39 cellular contexts compared by ENCODE assay signal in the genomic region with DNA sequence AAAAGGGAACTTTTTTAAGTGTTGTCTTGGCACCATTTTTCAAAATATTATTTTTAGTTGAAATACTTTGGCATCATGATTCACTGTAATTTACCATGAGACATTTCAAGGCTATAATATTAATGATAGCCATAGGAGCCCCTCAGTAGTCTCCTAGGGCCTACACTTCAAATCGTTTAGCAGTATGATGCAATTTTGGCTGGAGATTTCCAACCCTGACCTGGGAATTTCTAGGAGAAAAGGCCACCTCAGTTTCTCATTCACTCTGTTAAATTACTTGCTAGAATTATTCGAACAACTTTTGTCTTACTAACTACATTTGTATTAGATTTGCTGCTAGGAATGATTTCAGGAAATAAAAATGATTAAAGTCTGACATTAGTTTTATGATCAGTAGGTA.
"Had no signal": no experiment of that assay in that cellular context is flagged by ENCODE, and none has a peak within 500 bp of the region (broad histone marks: within the 10 kb centered on the region; RNA-seq: fewer than 3 reads in every experiment).

No MANE protein-coding gene starts in this region.

- FAIRE-seq: astrocyte, bronchial epithelial cell had no signal

- H3K27ac Mint-ChIP-seq: activated naive CD4-positive, alpha-beta T cell treated with anti-CD3 and anti-CD28 coated beads for 36 hours; activated naive CD4-positive, alpha-beta T cell treated with anti-CD3 and anti-CD28 coated beads, Interleukin-2, amount 10 ng/mL, durations not matched to agents 7 days and 5 days; activated naive CD4-positive, alpha-beta T cell treated with anti-CD3 and anti-CD28 coated beads, Interleukin-2, amount 50 U/mL, for 24 hours; activated naive CD4-positive, alpha-beta T cell treated with anti-CD3 and anti-CD28 coated beads, Interleukin-2, amount 50 U/mL, for 72 hours; activated naive CD8-positive, alpha-beta T cell; activated naive CD8-positive, alpha-beta T cell treated with anti-CD3 and anti-CD28 coated beads for 36 hours; activated naive CD8-positive, alpha-beta T cell treated with anti-CD3 and anti-CD28 coated beads, Interleukin-2, amount 10 ng/mL, durations not matched to agents 7 days and 5 days; activated naive CD8-positive, alpha-beta T cell treated with anti-CD3 and anti-CD28 coated beads, Interleukin-2, amount 50 U/mL, for 24 hours; activated T-cell treated with anti-CD3 and anti-CD28 coated beads, Interleukin-2, amount 50 U/mL, for 24 hours; activated T-cell treated with anti-CD3 and anti-CD28 coated beads, Interleukin-2, amount 50 U/mL, for 72 hours; activated T-helper 1 cell treated with anti-CD3 and anti-CD28 coated beads, Interleukin-12 subunit alpha, Interleukin-12 subunit beta, Interleukin-2, Interleukin-4 antibody, amounts not matched to agents 30 ng/mL and 10 ng/mL and 1 ng/mL, durations not matched to agents 14 hours and 24 hours and 36 hours; activated T-helper 17 cell treated with anti-CD3 and anti-CD28 coated beads, Interleukin-2, amount 50 U/mL, for 72 hours; activated T-helper 2 cell treated with anti-CD3 and anti-CD28 coated beads, Interferon-gamma antibody, Interleukin-2, Interleukin-4, amounts not matched to agents 10 μg/mL and 5 μg/mL and 100 μg/mL, durations not matched to agents 14 hours and 24 hours and 36 hours; brain had no signal

- H3K36me3 ChIP-seq: adrenal gland, ascending aorta, brain microvascular endothelial cell, breast epithelium, cardiac muscle cell had no signal

- H3K4me3 ChIP-seq: adrenal gland, ascending aorta, body of pancreas, breast epithelium, cardiac muscle cell had no signal

- ATAC-seq: activated naive CD4-positive, alpha-beta T cell treated with anti-CD3 and anti-CD28 coated beads, Interleukin-2, amount 50 U/mL, for 72 hours; activated naive CD8-positive, alpha-beta T cell treated with anti-CD3 and anti-CD28 coated beads, Interleukin-2, amount 50 U/mL, for 24 hours; activated T-cell treated with anti-CD3 and anti-CD28 coated beads, Interleukin-2, amount 50 U/mL, for 4 hours; activated T-cell treated with anti-CD3 and anti-CD28 coated beads, Interleukin-2, amount 50 U/mL, for 72 hours; activated T-helper 17 cell treated with anti-CD3 and anti-CD28 coated beads, Interleukin-2, amount 50 U/mL, for 72 hours; body of pancreas had no signal

- H3K9me3 Mint-ChIP-seq: activated naive CD8-positive, alpha-beta T cell treated with anti-CD3 and anti-CD28 coated beads, Interleukin-2, amount 50 U/mL, for 24 hours; activated T-helper 1 cell treated with anti-CD3 and anti-CD28 coated beads, Interleukin-12 subunit alpha, Interleukin-12 subunit beta, Interleukin-2, Interleukin-4 antibody, amounts not matched to agents 30 ng/mL and 10 ng/mL and 1 ng/mL, durations not matched to agents 14 hours and 24 hours and 36 hours; brain had no signal

- DNase-seq: activated effector memory CD4-positive, alpha-beta T cell treated with anti-CD3 and anti-CD28 coated beads, Interleukin-2, amount 50 U/mL, for 16 hours; activated effector memory CD4-positive, alpha-beta T cell treated with Interleukin-2 at 50 U/mL for 16 hours; activated gamma-delta T cell; activated gamma-delta T cell treated with Interleukin-2 at 50 U/mL for 16 hours; activated naive CD4-positive, alpha-beta T cell; activated naive CD4-positive, alpha-beta T cell treated with anti-CD3 and anti-CD28 coated beads for 36 hours; activated naive CD4-positive, alpha-beta T cell treated with anti-CD3 and anti-CD28 coated beads, Interleukin-2, amount 10 ng/mL, durations not matched to agents 7 days and 5 days; activated naive CD4-positive, alpha-beta T cell treated with anti-CD3 and anti-CD28 coated beads, Interleukin-2, amount 50 U/mL, for 16 hours; activated naive CD4-positive, alpha-beta T cell treated with Interleukin-2 at 50 U/mL for 16 hours; activated naive CD8-positive, alpha-beta T cell treated with anti-CD3 and anti-CD28 coated beads for 36 hours; activated naive CD8-positive, alpha-beta T cell treated with anti-CD3 and anti-CD28 coated beads, Interleukin-2, amount 10 ng/mL, durations not matched to agents 7 days and 5 days; activated naive CD8-positive, alpha-beta T cell treated with anti-CD3 and anti-CD28 coated beads, Interleukin-2, amount 50 U/mL, for 24 hours; activated T-cell treated with anti-CD3 and anti-CD28 coated beads, Interleukin-2, amount 50 U/mL, for 24 hours; activated T-cell treated with anti-CD3 and anti-CD28 coated beads, Interleukin-2, amount 50 U/mL, for 4 hours; activated T-cell treated with anti-CD3 and anti-CD28 coated beads, Interleukin-2, amount 50 U/mL, for 48 hours; activated T-cell treated with anti-CD3 and anti-CD28 coated beads, Interleukin-2, amount 50 U/mL, for 72 hours; adrenal gland; amniotic stem cell; amygdala; anterior cingulate cortex; aorta; body of pancreas; brain microvascular endothelial cell; caudate nucleus; central memory CD4-positive, alpha-beta T cell; cerebellar nuclear complex had no signal

- H3K36me3 Mint-ChIP-seq: activated naive CD4-positive, alpha-beta T cell treated with anti-CD3 and anti-CD28 coated beads, Interleukin-2, amount 10 ng/mL, durations not matched to agents 7 days and 5 days; activated naive CD4-positive, alpha-beta T cell treated with anti-CD3 and anti-CD28 coated beads, Interleukin-2, amount 50 U/mL, for 24 hours; activated naive CD4-positive, alpha-beta T cell treated with anti-CD3 and anti-CD28 coated beads, Interleukin-2, amount 50 U/mL, for 72 hours; activated naive CD8-positive, alpha-beta T cell; activated naive CD8-positive, alpha-beta T cell treated with anti-CD3 and anti-CD28 coated beads for 36 hours; activated naive CD8-positive, alpha-beta T cell treated with anti-CD3 and anti-CD28 coated beads, Interleukin-2, amount 10 ng/mL, durations not matched to agents 7 days and 5 days; brain had no signal

- H3K4me3 Mint-ChIP-seq: activated naive CD4-positive, alpha-beta T cell treated with anti-CD3 and anti-CD28 coated beads for 36 hours; activated naive CD4-positive, alpha-beta T cell treated with anti-CD3 and anti-CD28 coated beads, Interleukin-2, amount 10 ng/mL, durations not matched to agents 7 days and 5 days; activated naive CD4-positive, alpha-beta T cell treated with anti-CD3 and anti-CD28 coated beads, Interleukin-2, amount 50 U/mL, for 24 hours; activated naive CD8-positive, alpha-beta T cell; activated naive CD8-positive, alpha-beta T cell treated with anti-CD3 and anti-CD28 coated beads for 36 hours; activated naive CD8-positive, alpha-beta T cell treated with anti-CD3 and anti-CD28 coated beads, Interleukin-2, amount 10 ng/mL, durations not matched to agents 7 days and 5 days; activated naive CD8-positive, alpha-beta T cell treated with anti-CD3 and anti-CD28 coated beads, Interleukin-2, amount 50 U/mL, for 24 hours; activated T-cell treated with anti-CD3 and anti-CD28 coated beads, Interleukin-2, amount 50 U/mL, for 24 hours; activated T-cell treated with anti-CD3 and anti-CD28 coated beads, Interleukin-2, amount 50 U/mL, for 4 hours; activated T-cell treated with anti-CD3 and anti-CD28 coated beads, Interleukin-2, amount 50 U/mL, for 72 hours; activated T-helper 1 cell treated with anti-CD3 and anti-CD28 coated beads, Interleukin-12 subunit alpha, Interleukin-12 subunit beta, Interleukin-2, Interleukin-4 antibody, amounts not matched to agents 30 ng/mL and 10 ng/mL and 1 ng/mL, durations not matched to agents 14 hours and 24 hours and 36 hours; activated T-helper 17 cell treated with anti-CD3 and anti-CD28 coated beads, Interleukin-2, amount 50 U/mL, for 72 hours; brain; central memory CD8-positive, alpha-beta T cell had no signal

- H3K27me3 Mint-ChIP-seq: activated naive CD4-positive, alpha-beta T cell treated with anti-CD3 and anti-CD28 coated beads, Interleukin-2, amount 10 ng/mL, durations not matched to agents 7 days and 5 days; activated naive CD4-positive, alpha-beta T cell treated with anti-CD3 and anti-CD28 coated beads, Interleukin-2, amount 50 U/mL, for 24 hours; activated naive CD8-positive, alpha-beta T cell; activated naive CD8-positive, alpha-beta T cell treated with anti-CD3 and anti-CD28 coated beads for 36 hours; activated naive CD8-positive, alpha-beta T cell treated with anti-CD3 and anti-CD28 coated beads, Interleukin-2, amount 10 ng/mL, durations not matched to agents 7 days and 5 days; activated naive CD8-positive, alpha-beta T cell treated with anti-CD3 and anti-CD28 coated beads, Interleukin-2, amount 50 U/mL, for 24 hours; activated T-cell treated with anti-CD3 and anti-CD28 coated beads, Interleukin-2, amount 50 U/mL, for 24 hours; activated T-helper 17 cell treated with anti-CD3 and anti-CD28 coated beads, Interleukin-2, amount 50 U/mL, for 72 hours; brain; central memory CD8-positive, alpha-beta T cell had no signal

- H3K4me1 Mint-ChIP-seq: activated naive CD4-positive, alpha-beta T cell treated with anti-CD3 and anti-CD28 coated beads, Interleukin-2, amount 10 ng/mL, durations not matched to agents 7 days and 5 days; activated naive CD4-positive, alpha-beta T cell treated with anti-CD3 and anti-CD28 coated beads, Interleukin-2, amount 50 U/mL, for 24 hours; activated naive CD8-positive, alpha-beta T cell treated with anti-CD3 and anti-CD28 coated beads for 36 hours; activated naive CD8-positive, alpha-beta T cell treated with anti-CD3 and anti-CD28 coated beads, Interleukin-2, amount 10 ng/mL, durations not matched to agents 7 days and 5 days; activated naive CD8-positive, alpha-beta T cell treated with anti-CD3 and anti-CD28 coated beads, Interleukin-2, amount 50 U/mL, for 24 hours; activated T-helper 17 cell treated with anti-CD3 and anti-CD28 coated beads, Interleukin-2, amount 50 U/mL, for 72 hours; brain; central memory CD8-positive, alpha-beta T cell had no signal

- H3K4me1 ChIP-seq: adrenal gland, ascending aorta, body of pancreas, breast epithelium had no signal

- H3K27ac ChIP-seq: adrenal gland, ascending aorta, body of pancreas, brain microvascular endothelial cell, breast epithelium, cardiac muscle cell had no signal

- H3K9me3 ChIP-seq: adrenal gland, ascending aorta, body of pancreas had no signal

- H3K27me3 ChIP-seq: adrenal gland, ascending aorta, body of pancreas, brain microvascular endothelial cell, breast epithelium, cardiac muscle cell had no signal
